27 cellular contexts compared by ENCODE assay signal in the genomic region with DNA sequence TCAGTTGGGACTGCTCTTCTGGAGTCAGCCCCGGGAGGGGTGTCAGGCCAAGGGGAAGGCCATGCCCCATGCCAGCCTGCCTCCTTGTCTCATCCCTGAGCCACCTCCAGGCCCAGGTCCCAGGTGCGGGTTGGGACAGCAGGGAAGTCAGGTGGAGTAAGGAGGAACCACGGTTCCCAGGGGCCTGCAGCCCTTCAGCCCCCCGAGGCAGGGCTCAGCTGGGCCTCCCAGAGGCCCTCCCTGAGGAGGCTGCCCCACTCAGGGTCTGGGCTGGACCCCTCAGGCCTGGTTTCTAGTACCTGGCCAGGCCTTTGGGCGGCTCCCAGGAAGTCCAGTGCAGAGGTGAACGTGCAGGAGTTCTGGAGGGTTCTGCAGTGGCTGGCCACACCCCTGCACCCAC.
"Had no signal": no experiment of that assay in that cellular context is flagged by ENCODE, and none has a peak within 500 bp of the region (broad histone marks: within the 10 kb centered on the region; RNA-seq: fewer than 3 reads in every experiment).

No MANE protein-coding gene starts in this region.

- H3K27ac Mint-ChIP-seq: activated B cell treated with CpG ODN at 0.5 μM for 24 hours; activated CD8-positive, alpha-beta T cell treated with anti-CD3 and anti-CD28 coated beads for 36 hours; activated naive CD8-positive, alpha-beta T cell; activated T-helper 2 cell treated with anti-CD3 and anti-CD28 coated beads, Interferon-gamma antibody, Interleukin-2, Interleukin-4, amounts not matched to agents 10 μg/mL and 5 μg/mL and 100 μg/mL, durations not matched to agents 14 hours and 24 hours and 36 hours; stimulated activated memory B cell treated with anti-CD40 and anti-IgM and Interleukin-4, amounts not matched to agents 10 μg/mL and 1 μg/mL and 100 μg/mL, for 72 hours; stimulated activated naive CD8-positive, alpha-beta T cell treated with anti-CD3 and anti-CD28 coated beads, Interleukin-15, amount 100 ng/mL, for 72 hours had no signal

- H3K36me3 ChIP-seq: adrenal gland, ascending aorta, brain microvascular endothelial cell, left ventricle myocardium inferior, ovary, prostate gland, tibial artery, uterus had no signal

- H3K4me3 Mint-ChIP-seq: activated B cell treated with CpG ODN at 0.5 μM for 24 hours; activated CD8-positive, alpha-beta T cell treated with anti-CD3 and anti-CD28 coated beads for 36 hours; activated naive CD8-positive, alpha-beta T cell; activated T-cell treated with anti-CD3 and anti-CD28 coated beads, Interleukin-2, amount 50 U/mL, for 4 hours; nephron; stimulated activated memory B cell treated with anti-CD40 and anti-IgM and Interleukin-4, amounts not matched to agents 10 μg/mL and 1 μg/mL and 100 μg/mL, for 72 hours; stimulated activated naive CD8-positive, alpha-beta T cell treated with anti-CD3 and anti-CD28 coated beads, Interleukin-15, amount 100 ng/mL, for 72 hours had no signal

- H3K27ac ChIP-seq: adrenal gland, ascending aorta, brain microvascular endothelial cell, coronary artery, left ventricle myocardium inferior, ovary, prostate gland, tibial artery, uterus had no signal

- H3K27me3 ChIP-seq: adrenal gland, ovary had no signal

- H3K9me3 Mint-ChIP-seq: activated B cell treated with CpG ODN at 0.5 μM for 24 hours; activated CD8-positive, alpha-beta T cell treated with anti-CD3 and anti-CD28 coated beads for 36 hours; activated T-cell treated with anti-CD3 and anti-CD28 coated beads, Interleukin-2, amount 50 U/mL, for 4 hours; activated T-helper 2 cell treated with anti-CD3 and anti-CD28 coated beads, Interferon-gamma antibody, Interleukin-2, Interleukin-4, amounts not matched to agents 10 μg/mL and 5 μg/mL and 100 μg/mL, durations not matched to agents 14 hours and 24 hours and 36 hours; nephron; stimulated activated memory B cell treated with anti-CD40 and anti-IgM and Interleukin-4, amounts not matched to agents 10 μg/mL and 1 μg/mL and 100 μg/mL, for 72 hours; stimulated activated naive CD8-positive, alpha-beta T cell treated with anti-CD3 and anti-CD28 coated beads, Interleukin-15, amount 100 ng/mL, for 72 hours had no signal

- H3K36me3 Mint-ChIP-seq: activated naive CD8-positive, alpha-beta T cell; stimulated activated memory B cell treated with anti-CD40 and anti-IgM and Interleukin-4, amounts not matched to agents 10 μg/mL and 1 μg/mL and 100 μg/mL, for 72 hours had no signal

- ATAC-seq: activated CD8-positive, alpha-beta T cell treated with anti-CD3 and anti-CD28 coated beads for 36 hours; activated T-cell treated with anti-CD3 and anti-CD28 coated beads, Interleukin-2, amount 50 U/mL, for 4 hours; stimulated activated memory B cell treated with anti-CD40 and anti-IgM and Interleukin-4, amounts not matched to agents 10 μg/mL and 1 μg/mL and 100 μg/mL, for 72 hours; stimulated activated naive CD8-positive, alpha-beta T cell treated with anti-CD3 and anti-CD28 coated beads, Interleukin-15, amount 100 ng/mL, for 72 hours had no signal

- DNase-seq: activated B cell treated with CpG ODN at 0.5 μM for 24 hours; activated CD4-positive, alpha-beta T cell treated with anti-CD3 and anti-CD28 coated beads, Interleukin-2, amount 50 U/mL, for 1 hour; activated CD8-positive, alpha-beta T cell treated with anti-CD3 and anti-CD28 coated beads for 36 hours; activated naive CD4-positive, alpha-beta T cell; activated T-cell treated with anti-CD3 and anti-CD28 coated beads, Interleukin-2, amount 50 U/mL, for 4 hours; adrenal gland; brain microvascular endothelial cell; effector memory CD4-positive, alpha-beta T cell; left ventricle myocardium inferior; mammary epithelial cell; ovary; stimulated activated CD4-positive, alpha-beta T cell treated with anti-CD3 and anti-CD28 coated beads, Interleukin-1b, Interleukin-23, amount 100 ng/mL, for 48 hours; stimulated activated CD4-positive, alpha-beta T cell treated with anti-CD3 and anti-CD28 coated beads, Interleukin-4, amount 100 ng/mL, for 4 hours; stimulated activated CD8-positive, alpha-beta memory T cell treated with anti-CD3 and anti-CD28 coated beads, Interleukin-4, amount 100 ng/mL, for 48 hours; stimulated activated naive CD8-positive, alpha-beta T cell treated with anti-CD3 and anti-CD28 coated beads, Interleukin-15, amount 100 ng/mL, for 72 hours; T-helper 2 cell; tibial artery; uterus had no signal

- H3K9me3 ChIP-seq: adrenal gland, ascending aorta, left ventricle myocardium inferior, ovary, prostate gland, tibial artery, uterus had no signal

- H3K4me3 ChIP-seq: adrenal gland, ascending aorta, coronary artery, dorsolateral prefrontal cortex, left ventricle myocardium inferior, ovary, prostate gland, smooth muscle cell, tibial artery, uterus had no signal

- H3K4me2 ChIP-seq: smooth muscle cell had no signal
